In genomic region chr7:100465702-100466311, GRCh38 we compare ENCODE assay signal across 8 cellular contexts. TPM values are rescaled to one million over a fixed set of nuclear protein-coding genes. Genes with fewer than 3 reads are reported as not detected.
DNase-seq lines count a peak whose midpoint lies in the region; ATAC-seq and TF ChIP-seq lines count a peak whose summit lies in the region.

No MANE protein-coding gene starts in this region.

- H3K27me3 ChIP-seq in BLaER1 treated with 17β-estradiol and CSF1 and Interleukin-3, amounts not matched to agents 10 nM and 100 nM, result no peaks in the 10 kb centered on the region

- TF ChIP-seq CTCF in nephron progenitor cell (IDR thresholded peaks at IDR 0.05), result peak; percentile 42

- no peak overlapping the region for H3K27ac Mint-ChIP-seq in nephron progenitor cell

- ATAC-seq in GM18907 (IDR thresholded peaks at IDR 0.05; ENCODE audit: unreplicated experiment), result no peak

- H3K4me2 ChIP-seq in BLaER1 treated with 17β-estradiol and CSF1 and Interleukin-3, amounts not matched to agents 10 nM and 100 nM, result peak overlapping the region in 10 of 11 experiments; percentile 3 to 45 (median 29); a peak in 9 of 22 replicates

- no peaks in the 10 kb centered on the region for H3K9me3 ChIP-seq in BLaER1 treated with 17β-estradiol and CSF1 and Interleukin-3, amounts not matched to agents 10 nM and 100 nM (replicated peaks in 1 of 11)

- no peaks in the 10 kb centered on the region for H3K27me3 Mint-ChIP-seq in nephron progenitor cell (ENCODE audit: low read depth, poor library complexity)

- H3K4me1 ChIP-seq in BLaER1 treated with 17β-estradiol and CSF1 and Interleukin-3, amounts not matched to agents 10 nM and 100 nM, result peaks cover 48 to 75% (median 58%) of the 10 kb centered on the region in 10 experiments

- H3K36me3 ChIP-seq in BLaER1 treated with 17β-estradiol and CSF1 and Interleukin-3, amounts not matched to agents 10 nM and 100 nM, result peaks cover 67 to 90% (median 82%) of the 10 kb centered on the region in 11 experiments

- DNase-seq in HT-29 (ENCODE audit: low spot score) (peak; percentile 77), SK-MEL-5 (ENCODE audit: low read depth, low spot score) (peak; percentile 93), fibroblast of gingiva (ENCODE audit: low read depth) (peak; percentile 85), nephron progenitor cell (peak; percentile 51), AML-193 (lab: John Stamatoyannopoulos, UW) (no peak)
- no peak for DNase-seq in central memory CD4-positive, alpha-beta T cell

- in situ Hi-C loops in SK-MEL-5 (cut with HindIII; ENCODE audit: low pct_unique_long_range_greater_than_20kb, low sequenced_read_pairs), result no loop called here

- no peak overlapping the region for H3K4me3 ChIP-seq in BLaER1 treated with 17β-estradiol and CSF1 and Interleukin-3, amounts not matched to agents 10 nM and 100 nM

- H3K36me3 Mint-ChIP-seq in nephron progenitor cell (ENCODE audit: low read depth), result peaks cover 4% of the 10 kb centered on the region

- H4K20me1 ChIP-seq in BLaER1 treated with 17β-estradiol and CSF1 and Interleukin-3, amounts not matched to agents 10 nM and 100 nM, result peaks cover 41 to 73% (median 53%) of the 10 kb centered on the region in 11 experiments

- H3K4me3 Mint-ChIP-seq in nephron progenitor cell, result no peak overlapping the region

- no peaks in the 10 kb centered on the region for H3K9me3 Mint-ChIP-seq in nephron progenitor cell

- peak overlapping the region in 6 of 11 experiments; percentile 1 to 44 (median 26); a peak in 5 of 22 replicates for H3K9ac ChIP-seq in BLaER1 treated with 17β-estradiol and CSF1 and Interleukin-3, amounts not matched to agents 10 nM and 100 nM

- peak overlapping the region in 2 of 11 experiments; percentile 14 to 37; a peak in 1 of 22 replicates for H3K27ac ChIP-seq in BLaER1 treated with 17β-estradiol and CSF1 and Interleukin-3, amounts not matched to agents 10 nM and 100 nM

- peaks cover 15% of the 10 kb centered on the region for H3K4me1 Mint-ChIP-seq in nephron progenitor cell

RNA-seq across cellular contexts. Expression of gene SPACDR, which starts 1.7 kb away (rescaled TPM):
- total RNA-seq in HT-29 (2014; rRNA removed; shearing (Covaris generic)), result 0.21 and 0.64 TPM in 2 replicates
- not detected in 2 replicates for total RNA-seq in SK-MEL-5 (2014; rRNA removed; shearing (Covaris generic))
- polyA plus RNA-seq in SK-MEL-5 (2015; cell fraction: cytosol; rRNA removed), result not detected in 2 replicates
- polyA plus RNA-seq in SK-MEL-5 (2015; cell fraction: nucleus; rRNA removed), result 0.67 TPM in 1 of 2 replicates, not detected in the other

RNA-seq across cellular contexts. Expression of gene TSC22D4, which starts 13.2 kb away (rescaled TPM):
- total RNA-seq in HT-29 (2014; rRNA removed; shearing (Covaris generic)), result 102 and 123 TPM in 2 replicates
- 64.3 and 67.0 TPM in 2 replicates for total RNA-seq in SK-MEL-5 (2014; rRNA removed; shearing (Covaris generic))
- 84.4 and 98.4 TPM in 2 replicates for polyA plus RNA-seq in SK-MEL-5 (2015; cell fraction: cytosol; rRNA removed)
- polyA plus RNA-seq in SK-MEL-5 (2015; cell fraction: nucleus; rRNA removed), result 54.6 and 55.6 TPM in 2 replicates

RNA-seq across cellular contexts. Expression of gene NYAP1, which starts 17.9 kb away (rescaled TPM):
- total RNA-seq in HT-29 (2014; rRNA removed; shearing (Covaris generic)), result 0.03 and 0.21 TPM in 2 replicates
- total RNA-seq in SK-MEL-5 (2014; rRNA removed; shearing (Covaris generic)), result 0.53 and 0.61 TPM in 2 replicates
- 0.63 and 0.71 TPM in 2 replicates for polyA plus RNA-seq in SK-MEL-5 (2015; cell fraction: cytosol; rRNA removed)
- polyA plus RNA-seq in SK-MEL-5 (2015; cell fraction: nucleus; rRNA removed), result 1.2 and 2.2 TPM in 2 replicates

RNA-seq across cellular contexts. Expression of gene PPP1R35, which starts 29.5 kb away (rescaled TPM):
- 102 and 110 TPM in 2 replicates for total RNA-seq in HT-29 (2014; rRNA removed; shearing (Covaris generic))
- 27.6 and 28.4 TPM in 2 replicates for total RNA-seq in SK-MEL-5 (2014; rRNA removed; shearing (Covaris generic))
- 33.0 and 44.3 TPM in 2 replicates for polyA plus RNA-seq in SK-MEL-5 (2015; cell fraction: cytosol; rRNA removed)
- 169 and 191 TPM in 2 replicates for polyA plus RNA-seq in SK-MEL-5 (2015; cell fraction: nucleus; rRNA removed)

RNA-seq across cellular contexts. Expression of gene MEPCE, which starts 36.2 kb away (rescaled TPM):
- total RNA-seq in HT-29 (2014; rRNA removed; shearing (Covaris generic)), result 80.9 and 89.1 TPM in 2 replicates
- 48.2 and 53.5 TPM in 2 replicates for total RNA-seq in SK-MEL-5 (2014; rRNA removed; shearing (Covaris generic))
- polyA plus RNA-seq in SK-MEL-5 (2015; cell fraction: cytosol; rRNA removed), result 51.1 and 54.2 TPM in 2 replicates
- polyA plus RNA-seq in SK-MEL-5 (2015; cell fraction: nucleus; rRNA removed), result 41.9 and 42.1 TPM in 2 replicates

Comparison
In these comparisons a context has a peak if more than half of its experiments do, and no peak if none do; other contexts are left out.
1. DNase-seq: peak in HT-29 (single experiment), SK-MEL-5 (single experiment), fibroblast of gingiva (single experiment) and nephron progenitor cell (single experiment); none in central memory CD4-positive, alpha-beta T cell (single experiment) and AML-193 (0 of 2).